Comparison of ENCODE assay signal across 18 cellular contexts in the genomic region with DNA sequence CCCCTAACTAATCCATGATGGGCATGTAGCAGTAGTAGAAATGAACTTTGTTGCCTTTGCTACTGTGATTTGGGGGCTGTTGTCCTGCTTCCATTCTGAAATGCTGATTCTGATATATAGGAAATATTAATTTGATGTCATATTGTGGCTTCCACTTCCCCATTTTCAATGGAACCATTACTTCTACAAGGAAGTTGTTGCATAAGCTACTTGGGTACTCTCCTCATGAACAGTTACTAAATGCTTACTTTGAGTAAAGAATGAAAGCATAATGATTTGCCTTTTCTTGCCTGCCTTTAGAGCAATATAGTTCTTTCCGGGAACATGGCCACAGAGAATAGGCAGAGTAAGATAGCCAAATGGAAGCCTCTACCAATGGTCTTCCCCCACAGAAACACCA.
"Had no signal": no experiment of that assay in that cellular context is flagged by ENCODE, and none has a peak within 500 bp of the region (broad histone marks: within the 10 kb centered on the region; RNA-seq: fewer than 3 reads in every experiment).

No MANE protein-coding gene starts in this region.

- H3K9me3 ChIP-seq: body of pancreas, neutrophil, ovary, prostate gland, thoracic aorta had no signal

- DNase-seq: activated CD4-positive, alpha-beta T cell treated with anti-CD3 and anti-CD28 coated beads for 48 hours; activated CD8-positive, alpha-beta memory T cell treated with anti-CD3 and anti-CD28 coated beads, Interleukin-2, amount 10 ng/mL, durations not matched to agents 7 days and 5 days; activated CD8-positive, alpha-beta T cell treated with anti-CD3 and anti-CD28 coated beads for 36 hours; activated gamma-delta T cell; activated T-cell treated with anti-CD3 and anti-CD28 coated beads for 4 hours; anterior cingulate cortex; body of pancreas; caudate nucleus; effector CD4-positive, alpha-beta T cell; heart right ventricle; islet precursor cell; left cardiac atrium; ovary; stimulated activated CD4-positive, alpha-beta T cell treated with anti-CD3 and anti-CD28 coated beads, Interleukin-4, amount 100 ng/mL, for 1 hour; stimulated activated naive CD4-positive, alpha-beta T cell treated with Interleukin-2 at 50 U/mL for 16 hours had no signal

- H3K27ac ChIP-seq: body of pancreas, heart right ventricle, neutrophil, ovary, prostate gland, thoracic aorta had no signal

- H3K27me3 ChIP-seq: body of pancreas, heart right ventricle, neutrophil, ovary had no signal

- H3K36me3 ChIP-seq: heart right ventricle, neutrophil, ovary, prostate gland, thoracic aorta had no signal

- H3K4me3 ChIP-seq: body of pancreas, heart right ventricle, ovary, prostate gland, thoracic aorta had no signal

- ATAC-seq: activated CD8-positive, alpha-beta memory T cell treated with anti-CD3 and anti-CD28 coated beads, Interleukin-2, amount 10 ng/mL, durations not matched to agents 7 days and 5 days; activated CD8-positive, alpha-beta T cell treated with anti-CD3 and anti-CD28 coated beads for 36 hours; body of pancreas; heart right ventricle; left cardiac atrium had no signal

- H3K4me1 ChIP-seq: body of pancreas, heart right ventricle, prostate gland had no signal
